8 cellular contexts compared by ENCODE assay signal in genomic region chr1:163361123-163361934, GRCh38. TPM values are rescaled to one million over a fixed set of nuclear protein-coding genes. Genes with fewer than 3 reads are reported as not detected.
DNase-seq lines count a peak whose midpoint lies in the region; FAIRE-seq and TF ChIP-seq lines count a peak whose summit lies in the region.

No MANE protein-coding gene starts in this region.

- H3K4me1 Mint-ChIP-seq in astrocyte (ENCODE audit: low read depth, unreplicated experiment) = peaks cover 7% of the 10 kb centered on the region

- no peak overlapping the region for H3K23ac ChIP-seq in mesendoderm (ENCODE audit: low read length)

- H3K36me3 ChIP-seq in astrocyte (ENCODE audit: insufficient read depth, low read length) (no peaks in the 10 kb centered on the region), mesendoderm (ENCODE audit: control insufficient read depth, insufficient read depth, low read length) (no peaks in the 10 kb centered on the region)

- H3K4me3 ChIP-seq in astrocyte (ENCODE audit: insufficient read depth, low read depth, low read length) = no peak overlapping the region
- H3K4me3 ChIP-seq in mesendoderm (ENCODE audit: low read length) = no peak overlapping the region

- no peaks in the 10 kb centered on the region for H3K79me1 ChIP-seq in mesendoderm (ENCODE audit: low read length)

- peak; percentile 21 for DNase-seq in DMS79 treated with DMSO at 0.1 percent for 48 hours (lab: John Stamatoyannopoulos, UW)
- DNase-seq in H4 (ENCODE audit: low spot score) = peak; percentile 17
- peak; percentile 86 to 93 for DNase-seq in NCI-H2081 (lab: John Stamatoyannopoulos, UW)
- no peak for DNase-seq in astrocyte (ENCODE audit: low read depth)
- DNase-seq in mesendoderm = peak; percentile 46
- DNase-seq in ureter (ENCODE audit: low spot score) = no peak
- no peak for DNase-seq in HCEC 1CT
- no peak for DNase-seq in activated naive CD4-positive, alpha-beta T cell (lab: John Stamatoyannopoulos, UW)

- H2AFZ ChIP-seq in astrocyte (ENCODE audit: low read depth, low read length) = no peak overlapping the region

- FAIRE-seq in astrocyte (lab: Jason Lieb, UNC) = no peak

- H3K9me3 Mint-ChIP-seq in astrocyte (ENCODE audit: unreplicated experiment) = no peaks in the 10 kb centered on the region

- H2BK15ac ChIP-seq in mesendoderm (replicated peaks; ENCODE audit: low read depth) = no peak overlapping the region

- WGBS in mesendoderm (ENCODE audit: extremely low coverage, insufficient coverage, low lambda C conversion rate) = no CpG with 5 or more reads among the region's 5 CpGs

- H3K4me2 ChIP-seq in astrocyte (ENCODE audit: low read length) = no peak overlapping the region
- no peak overlapping the region for H3K4me2 ChIP-seq in mesendoderm (ENCODE audit: low read length)

- no peak overlapping the region for H3K4me3 Mint-ChIP-seq in astrocyte (ENCODE audit: unreplicated experiment)

- H3K9me3 ChIP-seq in astrocyte (ENCODE audit: insufficient read depth, low read depth, low read length) = no peaks in the 10 kb centered on the region

- no peak overlapping the region for H2AK5ac ChIP-seq in mesendoderm (ENCODE audit: low read length)

- no peak overlapping the region for H3K4ac ChIP-seq in mesendoderm (ENCODE audit: low read depth, low read length)

- H4K8ac ChIP-seq in mesendoderm (ENCODE audit: low read depth, low read length) = no peak overlapping the region

- H3K36me3 Mint-ChIP-seq in astrocyte (ENCODE audit: low read depth, unreplicated experiment) = no peaks in the 10 kb centered on the region

- no peaks in the 10 kb centered on the region for H3K4me1 ChIP-seq in astrocyte (ENCODE audit: insufficient read depth, low read length)
- H3K4me1 ChIP-seq in mesendoderm (ENCODE audit: control insufficient read depth, low read depth, low read length) = no peaks in the 10 kb centered on the region

- H3K79me2 ChIP-seq in astrocyte (ENCODE audit: insufficient read depth, low read length) (no peaks in the 10 kb centered on the region), mesendoderm (ENCODE audit: control insufficient read depth, insufficient read depth, low read length) (no peaks in the 10 kb centered on the region)

- H2BK5ac ChIP-seq in mesendoderm (ENCODE audit: low read length) = no peak overlapping the region

- no peak overlapping the region for H3K27ac Mint-ChIP-seq in astrocyte (ENCODE audit: unreplicated experiment)

- no peak overlapping the region for H3K27ac ChIP-seq in astrocyte (ENCODE audit: low read depth, low read length)
- H3K27ac ChIP-seq in mesendoderm (ENCODE audit: low read depth, low read length) = no peak overlapping the region

- H3K27me3 ChIP-seq in astrocyte (ENCODE audit: insufficient read depth, low read length) (no peaks in the 10 kb centered on the region), mesendoderm (ENCODE audit: insufficient read depth, low read length, poor library complexity) (no peaks in the 10 kb centered on the region)

- no peak overlapping the region for H2BK120ac ChIP-seq in mesendoderm (ENCODE audit: low read depth, low read length)

- peaks cover 6% of the 10 kb centered on the region for H3K27me3 Mint-ChIP-seq in astrocyte (ENCODE audit: low read depth, unreplicated experiment)

- no peak overlapping the region for H3K56ac ChIP-seq in mesendoderm (ENCODE audit: low read length)

- H3K9ac ChIP-seq in astrocyte (ENCODE audit: low read length) (no peak overlapping the region), mesendoderm (ENCODE audit: low read length) (no peak overlapping the region)

- no peak overlapping the region for H3K18ac ChIP-seq in mesendoderm (ENCODE audit: low read length)

- H4K5ac ChIP-seq in mesendoderm (ENCODE audit: low read length) = no peak overlapping the region

- no peaks in the 10 kb centered on the region for H4K20me1 ChIP-seq in astrocyte (ENCODE audit: insufficient read depth, low read length)

- peak; percentile 45 for TF ChIP-seq CTCF in astrocyte (IDR thresholded peaks at IDR 0.05; ENCODE audit: insufficient read depth, low read depth, low read length)

RNA-seq across cellular contexts. Expression of gene NUF2, which starts 39.6 kb away (rescaled TPM):
- 22.0 and 28.9 TPM in 2 replicates for total RNA-seq in H4 (2014; rRNA removed; shearing (Covaris generic))
- total RNA-seq in astrocyte (2.2 and 2.4 TPM in 2 replicates), ureter (1.3 TPM)
- 35.3 TPM for polyA plus RNA-seq in mesendoderm (2013, experiment 1 of 2)
- polyA plus RNA-seq in mesendoderm (2013, experiment 2 of 2) = 35.2 TPM

Comparison
In these comparisons a context has a peak if more than half of its experiments do, and no peak if none do; other contexts are left out.
1. DNase-seq: peak in DMS79 treated with DMSO at 0.1 percent for 48 hours (single experiment), H4 (single experiment), NCI-H2081 (2 of 2) and mesendoderm (single experiment); none in astrocyte (single experiment), ureter (single experiment), HCEC 1CT (single experiment) and activated naive CD4-positive, alpha-beta T cell (0 of 4).